In genomic region chr18:26547302-26548143, GRCh38 we compare ENCODE assay signal across 8 cellular contexts. TPM values are rescaled to one million over a fixed set of nuclear protein-coding genes. Genes with fewer than 3 reads are reported as not detected.
DNase-seq lines count a peak whose midpoint lies in the region; ATAC-seq and TF ChIP-seq lines count a peak whose summit lies in the region.

No MANE protein-coding gene starts in this region.

- TF ChIP-seq CTCF in GM12875 (IDR thresholded peaks at IDR 0.05; ENCODE audit: borderline replicate concordance, insufficient read depth, low read depth, low read length) (peak; percentile 71), Peyer's patch (IDR thresholded peaks at IDR 0.05) (peak in 1 of 6 experiments; percentile 18), psoas muscle (IDR thresholded peaks at IDR 0.05) (peak; percentile 23)

- no peak overlapping the region for H3K27ac ChIP-seq in Peyer's patch
- peak overlapping the region; percentile 82 for H3K27ac ChIP-seq in right cardiac atrium (ENCODE audit: low read length)
- no peak overlapping the region for H3K27ac ChIP-seq in psoas muscle

- TF ChIP-seq POLR2A in Peyer's patch (IDR thresholded peaks at IDR 0.05), result no peak

- intact Hi-C loops in right cardiac atrium (cut with DNase I), result loop anchor here in 1 of 4 donors (5.0 kb wide), 2 partner anchors 35 to 85 kb away; no protein-coding TSS in a partner anchor
- intact Hi-C loops in psoas muscle (cut with DNase I), result loop anchor here in 1 of 2 donors (5.0 kb wide), 3 partner anchors 45 to 165 kb away; no protein-coding TSS in a partner anchor

- H3K36me3 ChIP-seq in Peyer's patch (no peaks in the 10 kb centered on the region), psoas muscle (ENCODE audit: insufficient read depth in 1 of 2, low read depth in 1 of 2) (no peaks in the 10 kb centered on the region)

- H3K9me3 ChIP-seq in Peyer's patch (no peaks in the 10 kb centered on the region), right cardiac atrium (ENCODE audit: control insufficient read depth, low read length) (no peaks in the 10 kb centered on the region), psoas muscle (no peaks in the 10 kb centered on the region)

- WGBS in right cardiac atrium, result 17% methylated on average over 96 of the region's 96 CpGs
- WGBS in psoas muscle, 3 donors, result 30 to 37% (median 32%) methylated on average over 91 to 96 of the region's 96 CpGs

- DNase-seq in Peyer's patch (peak; percentile 29 to 73 (median 66)), amygdala (lab: John Stamatoyannopoulos, UW) (peak in 50 of 56 donors; percentile 5 to 80 (median 52)), right cardiac atrium (peak; percentile 70 to 90 (median 89)), psoas muscle (peak; percentile 68 to 73), UCSD-AML1 (lab: John Stamatoyannopoulos, UW; ENCODE audit: unreplicated experiment) (no peak), NCI-H2029 treated with DMSO at 0.1 percent for 48 hours (lab: John Stamatoyannopoulos, UW) (no peak)

- H3K27me3 ChIP-seq in Peyer's patch, result peaks cover 0 to 11% of the 10 kb centered on the region in 2 donors
- H3K27me3 ChIP-seq in right cardiac atrium (ENCODE audit: control insufficient read depth, insufficient read depth), result no peaks in the 10 kb centered on the region
- peaks cover 0 to 26% (median 0%) of the 10 kb centered on the region in 3 donors for H3K27me3 ChIP-seq in psoas muscle (ENCODE audit: insufficient read depth in 3 of 3, low read length in 2 of 3)

- H3K4me3 ChIP-seq in GM12875 (ENCODE audit: low read depth, low read length) (peak overlapping the region; percentile 88), Peyer's patch (peak overlapping the region; percentile 56 to 78 (median 71)), right cardiac atrium (ENCODE audit: low read length) (peak overlapping the region; percentile 92), psoas muscle (peak overlapping the region; percentile 82)

- ATAC-seq in HG02759 (IDR thresholded peaks at IDR 0.05; ENCODE audit: unreplicated experiment), result peak; percentile 69
- ATAC-seq in right cardiac atrium, result peak; percentile 57 to 64
- peak; percentile 7 to 36 (median 29) for ATAC-seq in psoas muscle

- H3K4me1 ChIP-seq in Peyer's patch (peaks cover 0 to 32% (median 16%) of the 10 kb centered on the region in 4 donors), right cardiac atrium (ENCODE audit: control insufficient read depth, insufficient read depth, low read length) (peaks cover 9% of the 10 kb centered on the region), psoas muscle (peaks cover 17% of the 10 kb centered on the region)

RNA-seq across cellular contexts. Expression of gene KCTD1, which starts 0.8 kb away (rescaled TPM):
- total RNA-seq in Peyer's patch (1 to 10 TPM; 2.5 to 6.3 (median 4.7) TPM), right cardiac atrium (10 to 100 TPM; 45.2 to 51.8 (median 49.4) TPM), psoas muscle (1 to 10 TPM; 3.5 to 8.6 (median 5.2) TPM)
- polyA plus RNA-seq in right cardiac atrium (31.4 TPM), psoas muscle (1 to 10 TPM; 2.6 to 2.9 (median 2.8) TPM)

Comparison
In these comparisons a context has a peak if more than half of its experiments do, and no peak if none do; other contexts are left out.
1. DNase-seq: peak in Peyer's patch (3 of 3), amygdala (50 of 56), right cardiac atrium (3 of 3) and psoas muscle (2 of 2); none in UCSD-AML1 (single experiment) and NCI-H2029 treated with DMSO at 0.1 percent for 48 hours (single experiment).
2. RNA of gene KCTD1, which starts 0.8 kb away (total RNA-seq): 45.2 to 51.8 TPM in right cardiac atrium; 2.5 to 6.3 TPM in Peyer's patch and 3.5 to 8.6 TPM in psoas muscle; every median in the first group is over 4 times any median in the second.
3. Peak in every context shown above with its lines, with median percentiles within 50 percentile points of each other: H3K4me3 ChIP-seq and ATAC-seq.